ENCODE assay signal across 2 cellular contexts in genomic region chr17:19763991-19764390, GRCh38. TPM values are rescaled to one million over a fixed set of nuclear protein-coding genes. Genes with fewer than 3 reads are reported as not detected.
"Had no signal": no experiment of that assay in that cellular context is flagged by ENCODE, and none has a peak within 500 bp of the region (broad histone marks: within the 10 kb centered on the region; RNA-seq: fewer than 3 reads in every experiment).

No MANE protein-coding gene starts in this region.

RNA-seq across cellular contexts. Expression of gene ALDH3A1, which starts 15.9 kb away (rescaled TPM):
- total RNA-seq: LHCN-M2, M059J had no signal

RNA-seq across cellular contexts. Expression of gene SLC47A2, which starts 47.6 kb away (rescaled TPM):
- total RNA-seq: LHCN-M2, M059J had no signal
